11 cellular contexts compared by ENCODE assay signal in the genomic region with DNA sequence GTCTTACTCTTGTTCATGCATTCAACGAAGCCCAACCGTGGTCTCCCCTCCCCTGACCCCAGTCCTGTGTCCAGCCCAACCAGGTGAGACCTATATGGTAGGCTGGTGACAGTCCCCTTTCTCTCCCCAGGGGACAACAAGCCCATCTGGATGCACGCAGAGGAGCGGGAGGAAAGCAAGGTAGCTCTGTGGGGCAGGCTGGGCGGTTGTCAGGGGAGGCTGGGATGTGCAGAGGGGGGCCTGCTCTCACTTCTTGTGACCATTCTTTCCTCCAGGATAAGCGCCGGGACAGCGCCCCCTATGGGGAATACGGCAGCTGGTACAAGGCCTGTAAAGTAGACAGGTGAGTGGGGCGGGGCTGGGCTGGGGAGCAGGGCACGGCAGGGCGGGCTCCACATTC. TPM values are rescaled to one million over a fixed set of nuclear protein-coding genes. Genes with fewer than 3 reads are reported as not detected.
DNase-seq lines count a peak whose midpoint lies in the region; ATAC-seq and TF ChIP-seq lines count a peak whose summit lies in the region.
"Had no signal": no experiment of that assay in that cellular context is flagged by ENCODE, and none has a peak within 500 bp of the region (broad histone marks: within the 10 kb centered on the region; RNA-seq: fewer than 3 reads in every experiment).

No MANE protein-coding gene starts in this region.

- TF ChIP-seq CTCF in AG10803 (conservative IDR thresholded peaks at IDR 0.05; ENCODE audit: low read length): peak; percentile 20
- TF ChIP-seq CTCF in GM20000 (IDR thresholded peaks at IDR 0.05; ENCODE audit: extremely low read depth, missing control alignments): peak; percentile 28

- POLR2A ChIA-PET in activated CD4-positive, alpha-beta T cell treated with anti-CD3 and anti-CD28 coated beads, Interleukin-2, amount 10 ng/mL, durations not matched to agents 7 days and 5 days (lab: Charles Lee): no interaction called here

- DNase-seq in AG10803 (ENCODE audit: low read depth): no peak
- no peak for DNase-seq in GM20000 (ENCODE audit: low spot score)
- peak; percentile 46 for DNase-seq in activated CD4-positive, alpha-beta T cell treated with anti-CD3 and anti-CD28 coated beads, Interleukin-2, amount 10 ng/mL, durations not matched to agents 7 days and 5 days
- peak; percentile 68 for DNase-seq in iPS-NIHi11 (ENCODE audit: low spot score)
- DNase-seq in cortex of kidney (lab: John Stamatoyannopoulos, UW): no peak
- no peak for DNase-seq in mesenteric fat pad (ENCODE audit: low spot score)
- DNase-seq in midbrain (lab: John Stamatoyannopoulos, UW): no peak
- DNase-seq: amniotic stem cell, immature natural killer cell, SIG-M5 had no signal

- peaks cover 21% of the 10 kb centered on the region for H3K4me1 Mint-ChIP-seq in activated CD4-positive, alpha-beta T cell treated with anti-CD3 and anti-CD28 coated beads, Interleukin-2, amount 10 ng/mL, durations not matched to agents 7 days and 5 days

- H3K27me3 Mint-ChIP-seq in activated CD4-positive, alpha-beta T cell treated with anti-CD3 and anti-CD28 coated beads, Interleukin-2, amount 10 ng/mL, durations not matched to agents 7 days and 5 days: no peaks in the 10 kb centered on the region

- peaks cover 26% of the 10 kb centered on the region for H3K36me3 Mint-ChIP-seq in activated CD4-positive, alpha-beta T cell treated with anti-CD3 and anti-CD28 coated beads, Interleukin-2, amount 10 ng/mL, durations not matched to agents 7 days and 5 days (ENCODE audit: low read depth)

- no peak for ATAC-seq in HG03108 (IDR thresholded peaks at IDR 0.05; ENCODE audit: unreplicated experiment)

- H3K4me3 Mint-ChIP-seq in activated CD4-positive, alpha-beta T cell treated with anti-CD3 and anti-CD28 coated beads, Interleukin-2, amount 10 ng/mL, durations not matched to agents 7 days and 5 days: no peak overlapping the region
- H3K4me3 Mint-ChIP-seq: immature natural killer cell had no signal

- CTCF ChIA-PET in activated CD4-positive, alpha-beta T cell treated with anti-CD3 and anti-CD28 coated beads, Interleukin-2, amount 10 ng/mL, durations not matched to agents 7 days and 5 days (lab: Charles Lee): interaction anchor here (1.1 to 3.2 kb wide), 2 partner anchors 12 to 43 kb away, joined by 3 to 12 read pairs; no protein-coding TSS in a partner anchor

- no peaks in the 10 kb centered on the region for H3K9me3 Mint-ChIP-seq in activated CD4-positive, alpha-beta T cell treated with anti-CD3 and anti-CD28 coated beads, Interleukin-2, amount 10 ng/mL, durations not matched to agents 7 days and 5 days
- H3K9me3 Mint-ChIP-seq: immature natural killer cell had no signal

- H3K4me3 ChIP-seq in AG10803 (ENCODE audit: low read length): no peak overlapping the region

- H3K27ac Mint-ChIP-seq in activated CD4-positive, alpha-beta T cell treated with anti-CD3 and anti-CD28 coated beads, Interleukin-2, amount 10 ng/mL, durations not matched to agents 7 days and 5 days: no peak overlapping the region
- H3K27ac Mint-ChIP-seq: immature natural killer cell had no signal

RNA-seq across cellular contexts. Expression of a gene that starts 3.5 kb away (rescaled TPM):
- 100 to 1,000 TPM; 151 to 174 TPM for total RNA-seq in activated CD4-positive, alpha-beta T cell treated with anti-CD3 and anti-CD28 coated beads, Interleukin-2, amount 10 ng/mL, durations not matched to agents 7 days and 5 days
- 138 TPM for total RNA-seq in mesenteric fat pad

RNA-seq across cellular contexts. Expression of a gene that starts 7.4 kb away (rescaled TPM):
- total RNA-seq in activated CD4-positive, alpha-beta T cell treated with anti-CD3 and anti-CD28 coated beads, Interleukin-2, amount 10 ng/mL, durations not matched to agents 7 days and 5 days: 10 to 100 TPM; 32.1 to 38.5 TPM
- 35.0 TPM for total RNA-seq in mesenteric fat pad

RNA-seq across cellular contexts. Expression of a gene that starts 13.1 kb away (rescaled TPM):
- 1 to 10 TPM; 2.5 TPM for total RNA-seq in activated CD4-positive, alpha-beta T cell treated with anti-CD3 and anti-CD28 coated beads, Interleukin-2, amount 10 ng/mL, durations not matched to agents 7 days and 5 days
- 0.55 TPM for total RNA-seq in mesenteric fat pad

RNA-seq across cellular contexts. Expression of a gene that starts 24.1 kb away (rescaled TPM):
- total RNA-seq in activated CD4-positive, alpha-beta T cell treated with anti-CD3 and anti-CD28 coated beads, Interleukin-2, amount 10 ng/mL, durations not matched to agents 7 days and 5 days: 10 to 100 TPM; 39.1 to 45.4 TPM
- 81.7 TPM for total RNA-seq in mesenteric fat pad

RNA-seq across cellular contexts. Expression of a gene that starts 26.8 kb away (rescaled TPM):
- not detected for total RNA-seq in activated CD4-positive, alpha-beta T cell treated with anti-CD3 and anti-CD28 coated beads, Interleukin-2, amount 10 ng/mL, durations not matched to agents 7 days and 5 days
- 0.19 TPM for total RNA-seq in mesenteric fat pad

Comparison
In these comparisons a context has a peak if more than half of its experiments do, and no peak if none do; other contexts are left out.
1. DNase-seq: peak in activated CD4-positive, alpha-beta T cell treated with anti-CD3 and anti-CD28 coated beads, Interleukin-2, amount 10 ng/mL, durations not matched to agents 7 days and 5 days (single experiment) and iPS-NIHi11 (single experiment); none in AG10803 (single experiment), GM20000 (single experiment), cortex of kidney (single experiment), mesenteric fat pad (single experiment) and midbrain (single experiment).